31 cellular contexts compared by ENCODE assay signal in the genomic region with DNA sequence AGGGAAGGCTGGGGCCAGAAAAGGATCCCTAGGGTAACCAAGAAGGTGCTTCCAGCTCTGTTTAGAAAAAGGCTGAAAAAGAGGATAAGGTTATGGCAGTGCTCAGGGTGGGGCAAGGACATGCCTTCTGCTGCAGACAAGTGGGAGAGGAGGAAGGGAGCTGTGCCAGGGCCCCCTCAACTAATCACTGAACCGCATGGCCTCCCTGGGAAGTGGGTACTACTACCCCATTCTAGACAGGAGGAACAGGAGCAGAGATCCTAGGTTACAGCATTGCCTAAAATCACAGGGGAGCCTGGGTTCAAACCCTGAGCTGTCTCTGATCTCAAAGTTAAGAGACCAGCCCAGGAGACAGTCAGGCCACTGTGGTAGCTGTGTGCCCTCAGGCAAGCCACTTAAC.
"Had no signal": no experiment of that assay in that cellular context is flagged by ENCODE, and none has a peak within 500 bp of the region (broad histone marks: within the 10 kb centered on the region; RNA-seq: fewer than 3 reads in every experiment).

No MANE protein-coding gene starts in this region.

- H3K9me3 ChIP-seq: adrenal gland, body of pancreas, breast epithelium had no signal

- ATAC-seq: activated CD8-positive, alpha-beta T cell treated with anti-CD3 and anti-CD28 coated beads for 36 hours; activated naive CD4-positive, alpha-beta T cell treated with anti-CD3 and anti-CD28 coated beads, Interleukin-2, amount 50 U/mL, for 72 hours; activated T-cell treated with anti-CD3 and anti-CD28 coated beads, Interleukin-2, amount 50 U/mL, for 4 hours; activated T-cell treated with anti-CD3 and anti-CD28 coated beads, Interleukin-2, amount 50 U/mL, for 72 hours; activated T-helper 17 cell treated with anti-CD3 and anti-CD28 coated beads, Interleukin-2, amount 50 U/mL, for 72 hours; body of pancreas had no signal

- H3K36me3 ChIP-seq: adrenal gland, brain microvascular endothelial cell, breast epithelium had no signal

- DNase-seq: activated B cell treated with CpG ODN at 0.5 μM for 24 hours; activated CD4-positive, alpha-beta memory T cell treated with anti-CD3 and anti-CD28 coated beads for 36 hours; activated CD4-positive, alpha-beta T cell treated with anti-CD3 and anti-CD28 coated beads for 4 hours; activated CD4-positive, alpha-beta T cell treated with anti-CD3 and anti-CD28 coated beads, Interleukin-2, amount 10 ng/mL, durations not matched to agents 24 days and 14 days; activated CD4-positive, alpha-beta T cell treated with anti-CD3 and anti-CD28 coated beads, Interleukin-2, amount 50 U/mL, for 1 hour; activated CD4-positive, alpha-beta T cell treated with anti-CD3 and anti-CD28 coated beads, Interleukin-2, amount 50 U/mL, for 4 hours; activated CD4-positive, CD25-positive, alpha-beta regulatory T cell treated with anti-CD3 and anti-CD28 coated beads, Interleukin-2, amount 50 U/mL, for 72 hours; activated CD8-positive, alpha-beta memory T cell treated with anti-CD3 and anti-CD28 coated beads, Interleukin-2, amount 50 U/mL, for 4 hours; activated CD8-positive, alpha-beta T cell treated with anti-CD3 and anti-CD28 coated beads for 36 hours; activated effector memory CD4-positive, alpha-beta T cell treated with anti-CD3 and anti-CD28 coated beads, Interleukin-2, amount 50 U/mL, for 16 hours; activated gamma-delta T cell treated with Interleukin-2 at 50 U/mL for 16 hours; activated naive CD4-positive, alpha-beta T cell; activated naive CD4-positive, alpha-beta T cell treated with anti-CD3 and anti-CD28 coated beads for 36 hours; activated naive CD4-positive, alpha-beta T cell treated with anti-CD3 and anti-CD28 coated beads, Interleukin-2, amount 50 U/mL, for 16 hours; activated naive CD8-positive, alpha-beta T cell treated with anti-CD3 and anti-CD28 coated beads for 36 hours; activated T-cell treated with anti-CD3 and anti-CD28 coated beads for 4 hours; activated T-cell treated with anti-CD3 and anti-CD28 coated beads, Interleukin-2, amount 50 U/mL, for 1 hour; activated T-cell treated with anti-CD3 and anti-CD28 coated beads, Interleukin-2, amount 50 U/mL, for 4 hours; activated T-cell treated with anti-CD3 and anti-CD28 coated beads, Interleukin-2, amount 50 U/mL, for 72 hours; adrenal gland; amniotic stem cell; body of pancreas; brain microvascular endothelial cell; central memory CD4-positive, alpha-beta T cell; T-helper 1 cell; T-helper 2 cell; T-helper 9 cell had no signal

- H3K4me3 ChIP-seq: adrenal gland, body of pancreas, breast epithelium had no signal

- H3K4me1 ChIP-seq: adrenal gland, body of pancreas, breast epithelium had no signal

- H3K27ac ChIP-seq: adrenal gland, body of pancreas, brain microvascular endothelial cell, breast epithelium, VCaP had no signal

- H3K27me3 ChIP-seq: adrenal gland, body of pancreas, brain microvascular endothelial cell, breast epithelium had no signal
